Comparison of ENCODE assay signal across 1 cellular context in genomic region chr20:62370807-62371587, GRCh38.
TF ChIP-seq lines count a peak whose summit lies in the region.

No MANE protein-coding gene starts in this region.

TF ChIP-seq in HepG2, 621 proteins besides CTCF, POLR2A, EP300 and RAD21 (continued from another document and continues in another):
- TF ChIP-seq ZNF329 (CRISPR knock-in tag; IDR thresholded peaks at IDR 0.05; ENCODE audit: low read depth) (peak; percentile 61; the same call in 1 of the 2 replicates), HDAC1 (CRISPR knock-in tag; IDR thresholded peaks at IDR 0.05) (peak; percentile 96), RERE (CRISPR knock-in tag; IDR thresholded peaks at IDR 0.05; ENCODE audit: low read depth) (0 out of 2 replicates have a peak, but pooled peaks have one; percentile 17), DNMT3B (CRISPR knock-in tag; conservative IDR thresholded peaks at IDR 0.05) (no peak), HOXD1 (CRISPR knock-in tag; IDR thresholded peaks at IDR 0.05) (no peak; the same call in 1 of the 2 replicates), PHF8 (CRISPR knock-in tag; IDR thresholded peaks at IDR 0.05) (peak; percentile 17; the same call in 1 of the 2 replicates), JDP2 (CRISPR knock-in tag; IDR thresholded peaks at IDR 0.05; ENCODE audit: borderline replicate concordance) (no peak), DMTF1 (CRISPR knock-in tag; IDR thresholded peaks at IDR 0.05) (no peak), KMT2A (CRISPR knock-in tag; IDR thresholded peaks at IDR 0.05) (0 out of 2 replicates have a peak, but pooled peaks have one; percentile 57), ZNF20 (CRISPR knock-in tag; IDR thresholded peaks at IDR 0.05) (0 out of 2 replicates have a peak, but pooled peaks have one; percentile 76), NR2F6 (IDR thresholded peaks at IDR 0.05) (peak; percentile 66), NR2F6 (CRISPR knock-in tag; IDR thresholded peaks at IDR 0.05) (peak; percentile 82), HIC2 (CRISPR knock-in tag; IDR thresholded peaks at IDR 0.05; ENCODE audit: low read depth) (peak; percentile 99), ZNF546 (CRISPR knock-in tag; conservative IDR thresholded peaks at IDR 0.05) (0 out of 2 replicates have a peak, but pooled peaks have one; percentile 47), RFX5 (IDR thresholded peaks at IDR 0.05; ENCODE audit: low read depth, low read length) (no peak), GABPA (IDR thresholded peaks at IDR 0.05; ENCODE audit: low read depth, low read length) (no peak), GABPA (CRISPR knock-in tag; IDR thresholded peaks at IDR 0.05; ENCODE audit: low read depth) (no peak), KAT7 (CRISPR knock-in tag; IDR thresholded peaks at IDR 0.05; ENCODE audit: borderline replicate concordance) (peak; percentile 70; the same call in 1 of the 2 replicates), E2F1 (CRISPR knock-in tag; IDR thresholded peaks at IDR 0.05) (no peak; the same call in 1 of the 2 replicates), HOXA3 (CRISPR knock-in tag; IDR thresholded peaks at IDR 0.05) (peak; percentile 79), ZNF543 (CRISPR knock-in tag; IDR thresholded peaks at IDR 0.05) (peak; percentile 80; the same call in 1 of the 2 replicates), SIX1 (CRISPR knock-in tag; IDR thresholded peaks at IDR 0.05; ENCODE audit: borderline replicate concordance) (no peak; the same call in 1 of the 2 replicates), ZFP90 (CRISPR knock-in tag; IDR thresholded peaks at IDR 0.05; ENCODE audit: borderline replicate concordance) (no peak), ZNF749 (CRISPR knock-in tag; IDR thresholded peaks at IDR 0.05; ENCODE audit: borderline replicate concordance) (0 out of 2 replicates have a peak, but pooled peaks have one; percentile 60), AHR (CRISPR knock-in tag; IDR thresholded peaks at IDR 0.05) (no peak), ZSCAN20 (CRISPR knock-in tag; IDR thresholded peaks at IDR 0.05; ENCODE audit: borderline replicate concordance) (peak; percentile 73; the same call in 1 of the 2 replicates), TCF7L2 (IDR thresholded peaks at IDR 0.05; ENCODE audit: low read depth, low read length) (no peak), ZNF556 (CRISPR knock-in tag; IDR thresholded peaks at IDR 0.05; ENCODE audit: borderline replicate concordance) (no peak), ZFP82 (CRISPR knock-in tag; IDR thresholded peaks at IDR 0.05; ENCODE audit: borderline replicate concordance) (0 out of 2 replicates have a peak, but pooled peaks have one; percentile 54), KLF12 (CRISPR knock-in tag; IDR thresholded peaks at IDR 0.05; ENCODE audit: borderline replicate concordance) (no peak), RARA (CRISPR knock-in tag; IDR thresholded peaks at IDR 0.05) (peak; percentile 82), GABPB1 (CRISPR knock-in tag; IDR thresholded peaks at IDR 0.05) (0 out of 2 replicates have a peak, but pooled peaks have one; percentile 50), ZBTB25 (CRISPR knock-in tag; IDR thresholded peaks at IDR 0.05) (no peak), ZNF326 (CRISPR knock-in tag; IDR thresholded peaks at IDR 0.05; ENCODE audit: borderline replicate concordance) (peak; percentile 96), ZUFSP (CRISPR knock-in tag; IDR thresholded peaks at IDR 0.05; ENCODE audit: borderline replicate concordance) (no peak), ZFP62 (CRISPR knock-in tag; IDR thresholded peaks at IDR 0.05) (no peak), GMEB2 (CRISPR knock-in tag; IDR thresholded peaks at IDR 0.05; ENCODE audit: low read depth) (no peak), TCF12 (IDR thresholded peaks at IDR 0.05) (no peak), TCF12 (CRISPR knock-in tag; IDR thresholded peaks at IDR 0.05) (0 out of 2 replicates have a peak, but pooled peaks have one; percentile 25), NFIB (CRISPR knock-in tag; IDR thresholded peaks at IDR 0.05; ENCODE audit: borderline replicate concordance) (no peak), KLF15 (CRISPR knock-in tag; IDR thresholded peaks at IDR 0.05; ENCODE audit: borderline replicate concordance) (peak; percentile 11; the same call in 1 of the 2 replicates), ZMYM2 (CRISPR knock-in tag; IDR thresholded peaks at IDR 0.05) (peak; percentile 89), ATF7 (IDR thresholded peaks at IDR 0.05) (no peak), ATF7 (CRISPR knock-in tag; IDR thresholded peaks at IDR 0.05) (no peak), POLR2AphosphoS5 (IDR thresholded peaks at IDR 0.05; ENCODE audit: low read depth, low read length) (peak; percentile 61), TIGD3 (CRISPR knock-in tag; IDR thresholded peaks at IDR 0.05; ENCODE audit: borderline replicate concordance) (peak; percentile 70; the same call in 1 of the 2 replicates), SAP130 (CRISPR knock-in tag; IDR thresholded peaks at IDR 0.05; ENCODE audit: low read depth) (peak; percentile 76; the same call in 1 of the 2 replicates), TAF15 (IDR thresholded peaks at IDR 0.05; ENCODE audit: low read depth, low read length, poor library complexity, severe bottlenecking) (peak; percentile 96), CAMTA2 (CRISPR knock-in tag; IDR thresholded peaks at IDR 0.05; ENCODE audit: borderline replicate concordance) (no peak; the same call in 1 of the 2 replicates), CENPT (CRISPR knock-in tag; IDR thresholded peaks at IDR 0.05; ENCODE audit: low read depth) (no peak), IRF1 (CRISPR knock-in tag; IDR thresholded peaks at IDR 0.05; ENCODE audit: low read depth) (no peak)
